Comparison of ENCODE assay signal across 1 cellular context in genomic region chr19:7590256-7590655, GRCh38.
TF ChIP-seq lines count a peak whose summit lies in the region.

No MANE protein-coding gene starts in this region.

TF ChIP-seq in HCT116, 20 proteins besides CTCF, POLR2A, EP300 and RAD21:
- no peak for TF ChIP-seq EGR1 (IDR thresholded peaks at IDR 0.05; ENCODE audit: low read depth)
- no peak for TF ChIP-seq SRF (IDR thresholded peaks at IDR 0.05; ENCODE audit: low read depth)
- no peak for TF ChIP-seq ZFX (IDR thresholded peaks at IDR 0.05)
- TF ChIP-seq ATF3 (IDR thresholded peaks at IDR 0.05) = no peak
- no peak for TF ChIP-seq ZNF274 (IDR thresholded peaks at IDR 0.05; ENCODE audit: low read depth, low read length)
- no peak for TF ChIP-seq ZBTB33 (IDR thresholded peaks at IDR 0.05; ENCODE audit: extremely low read depth, insufficient replicate concordance, low read length)
- no peak for TF ChIP-seq CBX3 (IDR thresholded peaks at IDR 0.05; ENCODE audit: low read depth)
- TF ChIP-seq MAX (IDR thresholded peaks at IDR 0.05) = no peak
- TF ChIP-seq SIN3A (IDR thresholded peaks at IDR 0.05; ENCODE audit: low read depth) = no peak
- no peak for TF ChIP-seq FOSL1 (IDR thresholded peaks at IDR 0.05; ENCODE audit: low read depth)
- TF ChIP-seq EZH2 (IDR thresholded peaks at IDR 0.05) = no peak
- no peak for TF ChIP-seq POLR2AphosphoS5 (IDR thresholded peaks at IDR 0.05; ENCODE audit: low read depth, low read length)
- TF ChIP-seq YY1 (IDR thresholded peaks at IDR 0.05; ENCODE audit: extremely low read depth, insufficient replicate concordance, low read depth, low read length) = no peak
- TF ChIP-seq EZH2phosphoT487 (IDR thresholded peaks at IDR 0.05; ENCODE audit: borderline replicate concordance) = no peak
- no peak for TF ChIP-seq CEBPB (IDR thresholded peaks at IDR 0.05; ENCODE audit: low read depth)
- TF ChIP-seq JUND (IDR thresholded peaks at IDR 0.05) = no peak
- no peak for TF ChIP-seq SP1 (IDR thresholded peaks at IDR 0.05; ENCODE audit: low read depth)
- TF ChIP-seq ELF1 (IDR thresholded peaks at IDR 0.05; ENCODE audit: borderline replicate concordance, low read depth) = no peak
- TF ChIP-seq REST (IDR thresholded peaks at IDR 0.05; ENCODE audit: low read depth) = no peak
